8 cellular contexts compared by ENCODE assay signal in genomic region chr2:151827564-151828142, GRCh38. TPM values are rescaled to one million over a fixed set of nuclear protein-coding genes. Genes with fewer than 3 reads are reported as not detected.
A peak's percentile ranks its signal among the peaks of the same experiment; 100 is the strongest.
DNase-seq lines count a peak whose midpoint lies in the region; ATAC-seq and TF ChIP-seq lines count a peak whose summit lies in the region.

No MANE protein-coding gene starts in this region.

- CTCF ChIA-PET in AG04450 (lab: Charles Lee), result interaction anchor here (1.1 to 1.5 kb wide), 3 partner anchors 9 to 199 kb away, joined by 3 to 5 read pairs (median 3); no protein-coding TSS in a partner anchor

- POLR2A ChIA-PET in AG04450 (lab: Yijun Ruan, JAX), result interaction anchor here (0.7 to 1.0 kb wide), 2 partner anchors 56 to 191 kb away, joined by 3 to 6 read pairs; no protein-coding TSS in a partner anchor

- peak; percentile 30 for ATAC-seq in GM18511 (IDR thresholded peaks at IDR 0.05; ENCODE audit: unreplicated experiment)
- peak; percentile 37 for ATAC-seq in HG03045 (IDR thresholded peaks at IDR 0.05; ENCODE audit: unreplicated experiment)
- peak; percentile 40 for ATAC-seq in SK-N-SH treated with all-trans-retinoic acid at 6 μM for 48 hours
- ATAC-seq in stimulated activated effector memory CD8-positive, alpha-beta T cell treated with anti-CD3 and anti-CD28 coated beads, Interleukin-12 subunit alpha, Interleukin-12 subunit beta, amount 100 ng/mL, for 72 hours, result peak; percentile 52

- DNase-seq in AG04450 (ENCODE audit: low read depth, low spot score) (no peak), occipital lobe (lab: John Stamatoyannopoulos, UW) (no peak)
- peak; percentile 22 for DNase-seq in central memory CD4-positive, alpha-beta T cell
- DNase-seq in stimulated activated effector memory CD8-positive, alpha-beta T cell treated with anti-CD3 and anti-CD28 coated beads, Interleukin-12 subunit alpha, Interleukin-12 subunit beta, amount 100 ng/mL, for 72 hours (ENCODE audit: low spot score in 2 of 2), result peak in 1 of 2 donors; percentile 69

- peaks cover 55% of the 10 kb centered on the region for H3K4me1 Mint-ChIP-seq in stimulated activated effector memory CD8-positive, alpha-beta T cell treated with anti-CD3 and anti-CD28 coated beads, Interleukin-12 subunit alpha, Interleukin-12 subunit beta, amount 100 ng/mL, for 72 hours

- H3K4me3 Mint-ChIP-seq in stimulated activated effector memory CD8-positive, alpha-beta T cell treated with anti-CD3 and anti-CD28 coated beads, Interleukin-12 subunit alpha, Interleukin-12 subunit beta, amount 100 ng/mL, for 72 hours, result peak overlapping the region; percentile 89

- H3K9me3 ChIP-seq in AG04450 (ENCODE audit: control insufficient read depth, insufficient read depth, low read length), result no peaks in the 10 kb centered on the region

- H3K9me3 Mint-ChIP-seq in stimulated activated effector memory CD8-positive, alpha-beta T cell treated with anti-CD3 and anti-CD28 coated beads, Interleukin-12 subunit alpha, Interleukin-12 subunit beta, amount 100 ng/mL, for 72 hours, result no peaks in the 10 kb centered on the region

- H3K27ac Mint-ChIP-seq in stimulated activated effector memory CD8-positive, alpha-beta T cell treated with anti-CD3 and anti-CD28 coated beads, Interleukin-12 subunit alpha, Interleukin-12 subunit beta, amount 100 ng/mL, for 72 hours, result peak overlapping the region; percentile 80

- no peaks in the 10 kb centered on the region for H3K27me3 ChIP-seq in AG04450 (ENCODE audit: control insufficient read depth, insufficient read depth, low read length)
- no peaks in the 10 kb centered on the region for H3K27me3 ChIP-seq in layer of hippocampus (ENCODE audit: control insufficient read depth, insufficient read depth, low read length)

- H3K4me3 ChIP-seq in AG04450 (ENCODE audit: low read depth, low read length), result peak overlapping the region; percentile 96

- H3K36me3 Mint-ChIP-seq in stimulated activated effector memory CD8-positive, alpha-beta T cell treated with anti-CD3 and anti-CD28 coated beads, Interleukin-12 subunit alpha, Interleukin-12 subunit beta, amount 100 ng/mL, for 72 hours, result peaks cover 26% of the 10 kb centered on the region

- peak overlapping the region; percentile 13 for H3K27ac ChIP-seq in AG04450 (ENCODE audit: low read depth, low read length)
- H3K27ac ChIP-seq in layer of hippocampus (ENCODE audit: low read depth, low read length), result peak overlapping the region; percentile 73

- no peak for TF ChIP-seq CTCF in AG04450 (IDR thresholded peaks at IDR 0.05; ENCODE audit: low read depth, low read length)

TF ChIP-seq in SK-N-SH treated with all-trans-retinoic acid at 6 μM for 48 hours, 23 proteins besides CTCF, POLR2A, EP300 and RAD21:
- no peak for TF ChIP-seq POU6F1 (CRISPR knock-in tag; IDR thresholded peaks at IDR 0.05; ENCODE audit: borderline replicate concordance, low read depth)
- 0 out of 2 replicates have a peak, but pooled peaks have one; percentile 40 for TF ChIP-seq PATZ1 (CRISPR knock-in tag; IDR thresholded peaks at IDR 0.05; ENCODE audit: borderline replicate concordance)

RNA-seq across cellular contexts. Expression of gene ARL5A, which starts 0.6 kb away (rescaled TPM):
- 24.1 and 24.9 TPM in 2 replicates for polyA plus RNA-seq in AG04450 (2011; rRNA removed)
- polyA minus RNA-seq in AG04450 (2011; rRNA and poly(A)+ RNA removed), result 18.2 and 38.3 TPM in 2 replicates
- 87.7 TPM for total RNA-seq in occipital lobe
